Comparison of ENCODE assay signal across 14 cellular contexts in genomic region chr21:41664881-41665765, GRCh38.
DNase-seq lines count a peak whose midpoint lies in the region; ATAC-seq, FAIRE-seq and TF ChIP-seq lines count a peak whose summit lies in the region.
"Had no signal": no experiment of that assay in that cellular context is flagged by ENCODE, and none has a peak within 500 bp of the region (broad histone marks: within the 10 kb centered on the region; RNA-seq: fewer than 3 reads in every experiment).

No MANE protein-coding gene starts in this region.

- H3K27ac ChIP-seq in HepG2 (ENCODE audit: extremely low read length, insufficient read depth, low read length) (no peak overlapping the region), tibial artery (peak overlapping the region; percentile 73 to 78)
- H3K27ac ChIP-seq: dorsolateral prefrontal cortex, thyroid gland had no signal

- H3K79me2 ChIP-seq in HepG2 (ENCODE audit: insufficient read depth, low read length): no peaks in the 10 kb centered on the region

- no peaks in the 10 kb centered on the region for H4K20me1 ChIP-seq in HepG2 (ENCODE audit: insufficient read depth, low read length)

- H3K4me3 ChIP-seq in HepG2 (replicated peaks in 1 of 3; ENCODE audit: insufficient read depth in 1 of 3, low read depth in 2 of 3, low read length in 3 of 3): peak overlapping the region in 2 of 3 experiments; percentile 4 to 60; a peak in 2 of 6 replicates
- H3K4me3 ChIP-seq in tibial artery: peak overlapping the region in 1 of 2 donors; percentile 4
- H3K4me3 ChIP-seq: dorsolateral prefrontal cortex, K562, lung, thyroid gland had no signal

- TF ChIP-seq CTCF in HepG2 (CRISPR knock-in tag; IDR thresholded peaks at IDR 0.05) (no peak), tibial artery (IDR thresholded peaks at IDR 0.05) (no peak)

- DNase-seq in LoVo (ENCODE audit: low spot score): peak; percentile 32
- DNase-seq in dermis blood vessel endothelial cell: peak; percentile 70
- no peak for DNase-seq in HepG2 (ENCODE audit: low spot score)
- DNase-seq in tibial artery: peak; percentile 82 to 92
- no peak for DNase-seq in DMS 273 treated with DMSO at 0.1 percent for 48 hours (lab: John Stamatoyannopoulos, UW)
- no peak for DNase-seq in activated T-helper 1 cell treated with anti-CD3 and anti-CD28 coated beads, Interleukin-12 subunit alpha, Interleukin-12 subunit beta, Interleukin-2, Interleukin-4 antibody, amounts not matched to agents 30 ng/mL and 10 ng/mL and 1 ng/mL, durations not matched to agents 14 hours and 24 hours and 36 hours (ENCODE audit: low spot score)
- DNase-seq: GDM1, NCI-H526 treated with DMSO at 0.1 percent for 48 hours, T-helper 17 cell, thyroid gland had no signal

- no peaks in the 10 kb centered on the region for H3K4me1 Mint-ChIP-seq in activated T-helper 1 cell treated with anti-CD3 and anti-CD28 coated beads, Interleukin-12 subunit alpha, Interleukin-12 subunit beta, Interleukin-2, Interleukin-4 antibody, amounts not matched to agents 30 ng/mL and 10 ng/mL and 1 ng/mL, durations not matched to agents 14 hours and 24 hours and 36 hours (ENCODE audit: low read depth)
- H3K4me1 Mint-ChIP-seq: T-helper 17 cell had no signal

- no peak overlapping the region for H2AFZ ChIP-seq in HepG2 (ENCODE audit: low read length)

- no peaks in the 10 kb centered on the region for H3K9me3 ChIP-seq in HepG2 (ENCODE audit: low read length)
- H3K9me3 ChIP-seq in tibial artery: no peaks in the 10 kb centered on the region
- H3K9me3 ChIP-seq: thyroid gland had no signal

- H3K4me3 Mint-ChIP-seq in activated T-helper 1 cell treated with anti-CD3 and anti-CD28 coated beads, Interleukin-12 subunit alpha, Interleukin-12 subunit beta, Interleukin-2, Interleukin-4 antibody, amounts not matched to agents 30 ng/mL and 10 ng/mL and 1 ng/mL, durations not matched to agents 14 hours and 24 hours and 36 hours: no peak overlapping the region
- H3K4me3 Mint-ChIP-seq: T-helper 17 cell had no signal

- intact Hi-C loops in HepG2 (cut with micrococcal nuclease; ENCODE audit: unreplicated experiment): loop anchor here (2.0 kb wide), 1 partner anchor 152 kb away; no protein-coding TSS in a partner anchor
- intact Hi-C loops in tibial artery (cut with DNase I; ENCODE audit: low total_unique reads): loop anchor here (5.0 kb wide), 1 partner anchor 43 kb away; no protein-coding TSS in a partner anchor
- intact Hi-C loops in activated T-helper 1 cell treated with anti-CD3 and anti-CD28 coated beads, Interleukin-12 subunit alpha, Interleukin-12 subunit beta, Interleukin-2, Interleukin-4 antibody, amounts not matched to agents 30 ng/mL and 10 ng/mL and 1 ng/mL, durations not matched to agents 14 hours and 24 hours and 36 hours (cut with micrococcal nuclease): no loop called here

- TF ChIP-seq POLR2A in HepG2 (IDR thresholded peaks at IDR 0.05; ENCODE audit: insufficient read depth in 1 of 2, low read depth in 2 of 2, low read length in 2 of 2): no peak

- WGBS in HepG2 (ENCODE audit: low lambda C conversion rate): 41% methylated on average over 7 of the region's 32 CpGs

- CTCF ChIA-PET in HepG2 (lab: Yijun Ruan, JAX; ENCODE audit: low intra/inter-chr PET ratio, low total read pairs): interaction anchor here (2.3 kb wide), 1 partner anchor 113 kb away, joined by 7 read pairs; no protein-coding TSS in a partner anchor

- in situ Hi-C loops in HepG2 (cut with HindIII; ENCODE audit: extremely low pct_ligation_motif_present, low pct_unique_long_range_greater_than_20kb): loop anchor here (5.0 kb wide), 1 partner anchor 102 kb away; the partner anchor contains the start of gene RIPK4

- no TSS peak for BruUV-seq in HepG2 (replicated peaks; lab: Mats Ljungman, UMichigan)

- no peak for FAIRE-seq in HepG2 (lab: Jason Lieb, UNC)
- FAIRE-seq: K562 had no signal

- no peak overlapping the region for H3K27ac Mint-ChIP-seq in activated T-helper 1 cell treated with anti-CD3 and anti-CD28 coated beads, Interleukin-12 subunit alpha, Interleukin-12 subunit beta, Interleukin-2, Interleukin-4 antibody, amounts not matched to agents 30 ng/mL and 10 ng/mL and 1 ng/mL, durations not matched to agents 14 hours and 24 hours and 36 hours
- H3K27ac Mint-ChIP-seq: T-helper 17 cell had no signal

- H3K4me2 ChIP-seq in HepG2 (ENCODE audit: low read depth, low read length): peak overlapping the region; percentile 68

- H3K27me3 Mint-ChIP-seq in activated T-helper 1 cell treated with anti-CD3 and anti-CD28 coated beads, Interleukin-12 subunit alpha, Interleukin-12 subunit beta, Interleukin-2, Interleukin-4 antibody, amounts not matched to agents 30 ng/mL and 10 ng/mL and 1 ng/mL, durations not matched to agents 14 hours and 24 hours and 36 hours (ENCODE audit: insufficient read depth): no peaks in the 10 kb centered on the region

- H3K27me3 ChIP-seq in HepG2 (ENCODE audit: control insufficient read depth in 1 of 2, insufficient read depth in 2 of 2, low read length in 2 of 2) (peaks cover 2 to 37% of the 10 kb centered on the region in 2 experiments; a peak in 4 of 5 replicates), tibial artery (no peaks in the 10 kb centered on the region)
- H3K27me3 ChIP-seq: thyroid gland had no signal

- ATAC-seq in HepG2 (peak; percentile 8; the same call in 2 of the 3 replicates), HG03469 (IDR thresholded peaks at IDR 0.05; ENCODE audit: unreplicated experiment) (no peak)
- ATAC-seq: K562, T-helper 17 cell had no signal

- TF ChIP-seq RAD21 in HepG2 (CRISPR knock-in tag; IDR thresholded peaks at IDR 0.05): no peak

- H3K36me3 Mint-ChIP-seq in activated T-helper 1 cell treated with anti-CD3 and anti-CD28 coated beads, Interleukin-12 subunit alpha, Interleukin-12 subunit beta, Interleukin-2, Interleukin-4 antibody, amounts not matched to agents 30 ng/mL and 10 ng/mL and 1 ng/mL, durations not matched to agents 14 hours and 24 hours and 36 hours (ENCODE audit: low read depth): no peaks in the 10 kb centered on the region

- no peak overlapping the region for H3K9ac ChIP-seq in HepG2 (ENCODE audit: insufficient read depth, low read depth, low read length)

- TF ChIP-seq EP300 in HepG2 (IDR thresholded peaks at IDR 0.05; ENCODE audit: low read depth in 2 of 2, low read length in 2 of 2) (no peak), HepG2 (CRISPR knock-in tag; IDR thresholded peaks at IDR 0.05; ENCODE audit: borderline replicate concordance) (no peak)

- POLR2A ChIA-PET in HepG2 (lab: Yijun Ruan, JAX): interaction anchor here (1.0 to 1.7 kb wide), 3 partner anchors 13 to 51 kb away, joined by 4 to 13 read pairs (median 4); no protein-coding TSS in a partner anchor

- H3K4me1 ChIP-seq in HepG2 (ENCODE audit: insufficient read depth, low read length) (peaks cover 24% of the 10 kb centered on the region), tibial artery (peaks cover 7 to 38% (median 29%) of the 10 kb centered on the region in 4 donors)

- no peaks in the 10 kb centered on the region for H3K36me3 ChIP-seq in HepG2 (replicated peaks in 1 of 2; ENCODE audit: control insufficient read depth in 1 of 2, insufficient read depth in 2 of 2, low read length in 2 of 2)
- no peaks in the 10 kb centered on the region for H3K36me3 ChIP-seq in tibial artery
- H3K36me3 ChIP-seq: thyroid gland had no signal

- no peaks in the 10 kb centered on the region for H3K9me3 Mint-ChIP-seq in activated T-helper 1 cell treated with anti-CD3 and anti-CD28 coated beads, Interleukin-12 subunit alpha, Interleukin-12 subunit beta, Interleukin-2, Interleukin-4 antibody, amounts not matched to agents 30 ng/mL and 10 ng/mL and 1 ng/mL, durations not matched to agents 14 hours and 24 hours and 36 hours

TF ChIP-seq in HepG2, 621 proteins besides CTCF, POLR2A, EP300 and RAD21 (continues in another document):
- no peak for TF ChIP-seq YEATS2 (CRISPR knock-in tag; IDR thresholded peaks at IDR 0.05; ENCODE audit: borderline replicate concordance)
- no peak for TF ChIP-seq REXO4 (CRISPR knock-in tag; IDR thresholded peaks at IDR 0.05; ENCODE audit: borderline replicate concordance)
- no peak for TF ChIP-seq ZNF800 (CRISPR knock-in tag; IDR thresholded peaks at IDR 0.05)
- TF ChIP-seq GPN1 (CRISPR knock-in tag; IDR thresholded peaks at IDR 0.05; ENCODE audit: borderline replicate concordance): no peak
- no peak for TF ChIP-seq ZBTB3 (CRISPR knock-in tag; IDR thresholded peaks at IDR 0.05; ENCODE audit: borderline replicate concordance, low read depth)

Comparison
In these comparisons a context has a peak if more than half of its experiments do, and no peak if none do; other contexts are left out.
1. DNase-seq: peak in LoVo (single experiment), dermis blood vessel endothelial cell (single experiment) and tibial artery (2 of 2); none in HepG2 (single experiment), DMS 273 treated with DMSO at 0.1 percent for 48 hours (single experiment) and activated T-helper 1 cell treated with anti-CD3 and anti-CD28 coated beads, Interleukin-12 subunit alpha, Interleukin-12 subunit beta, Interleukin-2, Interleukin-4 antibody, amounts not matched to agents 30 ng/mL and 10 ng/mL and 1 ng/mL, durations not matched to agents 14 hours and 24 hours and 36 hours (single experiment).